ENCODE assay signal across 20 cellular contexts in genomic region chr2:102005449-102005848, GRCh38. TPM values are rescaled to one million over a fixed set of nuclear protein-coding genes. Genes with fewer than 3 reads are reported as not detected.
"Had no signal": no experiment of that assay in that cellular context is flagged by ENCODE, and none has a peak within 500 bp of the region (broad histone marks: within the 10 kb centered on the region; RNA-seq: fewer than 3 reads in every experiment).

No MANE protein-coding gene starts in this region.

- H3K36me3 Mint-ChIP-seq: activated naive CD8-positive, alpha-beta T cell treated with anti-CD3 and anti-CD28 coated beads for 36 hours had no signal

- H3K27me3 Mint-ChIP-seq: activated CD4-positive, alpha-beta T cell treated with anti-CD3 and anti-CD28 coated beads for 36 hours; activated naive CD8-positive, alpha-beta T cell treated with anti-CD3 and anti-CD28 coated beads for 36 hours had no signal

- DNase-seq: activated CD4-positive, alpha-beta T cell treated with anti-CD3 and anti-CD28 coated beads for 36 hours; activated CD8-positive, alpha-beta T cell treated with anti-CD3 and anti-CD28 coated beads, Interleukin-2, amount 10 ng/mL, durations not matched to agents 7 days and 5 days; activated effector memory CD4-positive, alpha-beta T cell treated with Interleukin-2 at 50 U/mL for 16 hours; activated naive CD4-positive, alpha-beta T cell treated with anti-CD3 and anti-CD28 coated beads for 36 hours; activated naive CD8-positive, alpha-beta T cell treated with anti-CD3 and anti-CD28 coated beads for 36 hours; adrenal gland; aorta; body of pancreas; dorsolateral prefrontal cortex; effector memory CD4-positive, alpha-beta T cell; gastrocnemius medialis; glutamatergic neuron; left lung; mucosa of descending colon; nephron progenitor cell; pancreas; psoas muscle; spleen had no signal

- H3K9me3 Mint-ChIP-seq: activated naive CD4-positive, alpha-beta T cell treated with anti-CD3 and anti-CD28 coated beads for 36 hours; activated naive CD8-positive, alpha-beta T cell treated with anti-CD3 and anti-CD28 coated beads for 36 hours; nephron progenitor cell; T-helper 2 cell treated with Interferon-gamma antibody and Interleukin-4, amounts not matched to agents 5 μg/mL and 100 μg/mL, for 36 hours had no signal

- H3K4me1 Mint-ChIP-seq: nephron progenitor cell had no signal

- H3K4me3 Mint-ChIP-seq: activated CD4-positive, alpha-beta T cell treated with anti-CD3 and anti-CD28 coated beads for 36 hours; activated CD8-positive, alpha-beta T cell treated with anti-CD3 and anti-CD28 coated beads, Interleukin-2, amount 10 ng/mL, durations not matched to agents 7 days and 5 days; activated naive CD4-positive, alpha-beta T cell treated with anti-CD3 and anti-CD28 coated beads for 36 hours; activated naive CD8-positive, alpha-beta T cell treated with anti-CD3 and anti-CD28 coated beads for 36 hours; nephron progenitor cell; T-helper 2 cell treated with Interferon-gamma antibody and Interleukin-4, amounts not matched to agents 5 μg/mL and 100 μg/mL, for 36 hours had no signal

- H3K27ac Mint-ChIP-seq: activated CD8-positive, alpha-beta T cell treated with anti-CD3 and anti-CD28 coated beads, Interleukin-2, amount 10 ng/mL, durations not matched to agents 7 days and 5 days; activated naive CD4-positive, alpha-beta T cell treated with anti-CD3 and anti-CD28 coated beads for 36 hours; activated naive CD8-positive, alpha-beta T cell treated with anti-CD3 and anti-CD28 coated beads for 36 hours; nephron progenitor cell; T-helper 2 cell treated with Interferon-gamma antibody and Interleukin-4, amounts not matched to agents 5 μg/mL and 100 μg/mL, for 36 hours had no signal

RNA-seq across cellular contexts. Expression of gene IL1R2, which starts 13.7 kb away (rescaled TPM):
- total RNA-seq: activated CD8-positive, alpha-beta T cell treated with anti-CD3 and anti-CD28 coated beads, Interleukin-2, amount 10 ng/mL, durations not matched to agents 7 days and 5 days; myocyte had no signal
